17 cellular contexts compared by ENCODE assay signal in the genomic region with DNA sequence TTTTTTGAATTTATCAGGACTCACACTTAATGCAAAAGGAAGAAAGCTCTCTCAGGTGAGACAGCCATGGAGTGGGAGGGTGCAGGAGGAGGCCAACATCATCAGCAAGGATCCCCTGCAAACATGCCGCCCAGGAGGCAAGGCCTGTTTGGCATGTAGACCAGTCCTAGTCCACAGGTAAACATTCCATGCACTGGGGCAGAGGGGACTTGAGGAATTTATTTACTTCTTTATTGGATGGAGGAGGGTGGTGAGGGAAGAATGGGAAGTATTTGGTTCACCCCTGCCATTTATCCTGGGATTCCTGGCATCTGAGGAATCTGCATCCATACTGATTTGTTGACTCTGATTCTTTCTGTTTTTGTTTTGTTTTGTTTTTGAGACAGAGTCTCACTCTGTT. TPM values are rescaled to one million over a fixed set of nuclear protein-coding genes. Genes with fewer than 3 reads are reported as not detected.
"Had no signal": no experiment of that assay in that cellular context is flagged by ENCODE, and none has a peak within 500 bp of the region (broad histone marks: within the 10 kb centered on the region; RNA-seq: fewer than 3 reads in every experiment).

No MANE protein-coding gene starts in this region.

- H3K9me3 ChIP-seq: esophagus squamous epithelium, lower lobe of right lung, thyroid gland had no signal

- H3K27me3 ChIP-seq: esophagus squamous epithelium, thyroid gland had no signal

- DNase-seq: activated CD4-positive, alpha-beta T cell treated with anti-CD3 and anti-CD28 coated beads, Interleukin-2, amount 10 ng/mL, durations not matched to agents 7 days and 5 days; activated CD8-positive, alpha-beta T cell treated with anti-CD3 and anti-CD28 coated beads, Interleukin-2, amount 10 ng/mL, durations not matched to agents 7 days and 5 days; activated effector memory CD4-positive, alpha-beta T cell treated with Interleukin-2 at 50 U/mL for 16 hours; activated naive CD4-positive, alpha-beta T cell treated with anti-CD3 and anti-CD28 coated beads, Interleukin-2, amount 50 U/mL, for 16 hours; activated T-cell treated with anti-CD3 and anti-CD28 coated beads, Interleukin-2, amount 50 U/mL, for 4 hours; effector CD8-positive, alpha-beta T cell; esophagus squamous epithelium; lower lobe of right lung; stimulated activated naive CD4-positive, alpha-beta T cell; T1000; thyroid gland had no signal

- ATAC-seq: activated CD4-positive, CD25-positive, alpha-beta regulatory T cell treated with anti-CD3 and anti-CD28 coated beads, Interleukin-2, amount 50 U/mL, for 24 hours; activated CD8-positive, alpha-beta T cell treated with anti-CD3 and anti-CD28 coated beads, Interleukin-2, amount 10 ng/mL, durations not matched to agents 7 days and 5 days; activated T-cell treated with anti-CD3 and anti-CD28 coated beads, Interleukin-2, amount 50 U/mL, for 4 hours; left colon; lower lobe of right lung; natural killer cell treated with Interleukin-12 subunit alpha and Interleukin-12 subunit beta and Interleukin-15 and Interleukin-18, amount 100 ng/mL, for 72 hours had no signal

- H2AFZ ChIP-seq: parathyroid adenoma had no signal

- H3K4me3 Mint-ChIP-seq: activated CD4-positive, alpha-beta T cell treated with anti-CD3 and anti-CD28 coated beads, Interleukin-2, amount 10 ng/mL, durations not matched to agents 7 days and 5 days; activated CD8-positive, alpha-beta T cell treated with anti-CD3 and anti-CD28 coated beads, Interleukin-2, amount 10 ng/mL, durations not matched to agents 7 days and 5 days; activated T-cell treated with anti-CD3 and anti-CD28 coated beads, Interleukin-2, amount 50 U/mL, for 4 hours; dendritic cell treated with granulocyte-macrophage colony-stimulating factor and Interleukin-4, amounts not matched to agents 40 ng/mL and 50 ng/mL, for 4 days; natural killer cell treated with Interleukin-12 subunit alpha and Interleukin-12 subunit beta and Interleukin-15 and Interleukin-18, amount 100 ng/mL, for 72 hours had no signal

- H3K27ac Mint-ChIP-seq: activated CD4-positive, alpha-beta T cell treated with anti-CD3 and anti-CD28 coated beads, Interleukin-2, amount 10 ng/mL, durations not matched to agents 7 days and 5 days; activated CD8-positive, alpha-beta T cell treated with anti-CD3 and anti-CD28 coated beads, Interleukin-2, amount 10 ng/mL, durations not matched to agents 7 days and 5 days; dendritic cell treated with granulocyte-macrophage colony-stimulating factor and Interleukin-4, amounts not matched to agents 40 ng/mL and 50 ng/mL, for 4 days; natural killer cell treated with Interleukin-12 subunit alpha and Interleukin-12 subunit beta and Interleukin-15 and Interleukin-18, amount 100 ng/mL, for 72 hours had no signal

- H3K4me3 ChIP-seq: esophagus squamous epithelium, lower lobe of right lung, thyroid gland had no signal

- H3K36me3 ChIP-seq: esophagus squamous epithelium, lower lobe of right lung, thyroid gland had no signal

- H3K4me1 ChIP-seq: lower lobe of right lung, parathyroid adenoma, thyroid gland had no signal

- H3K4me1 Mint-ChIP-seq: activated CD4-positive, alpha-beta T cell treated with anti-CD3 and anti-CD28 coated beads, Interleukin-2, amount 10 ng/mL, durations not matched to agents 7 days and 5 days had no signal

- H3K79me2 ChIP-seq: parathyroid adenoma had no signal

- H3K27me3 Mint-ChIP-seq: activated CD4-positive, alpha-beta T cell treated with anti-CD3 and anti-CD28 coated beads, Interleukin-2, amount 10 ng/mL, durations not matched to agents 7 days and 5 days; natural killer cell treated with Interleukin-12 subunit alpha and Interleukin-12 subunit beta and Interleukin-15 and Interleukin-18, amount 100 ng/mL, for 72 hours had no signal

- H3K9me3 Mint-ChIP-seq: activated CD4-positive, alpha-beta T cell treated with anti-CD3 and anti-CD28 coated beads, Interleukin-2, amount 10 ng/mL, durations not matched to agents 7 days and 5 days; activated T-cell treated with anti-CD3 and anti-CD28 coated beads, Interleukin-2, amount 50 U/mL, for 4 hours; dendritic cell treated with granulocyte-macrophage colony-stimulating factor and Interleukin-4, amounts not matched to agents 40 ng/mL and 50 ng/mL, for 4 days; natural killer cell treated with Interleukin-12 subunit alpha and Interleukin-12 subunit beta and Interleukin-15 and Interleukin-18, amount 100 ng/mL, for 72 hours had no signal

- H3K9ac ChIP-seq: parathyroid adenoma had no signal

- H3K36me3 Mint-ChIP-seq: natural killer cell treated with Interleukin-12 subunit alpha and Interleukin-12 subunit beta and Interleukin-15 and Interleukin-18, amount 100 ng/mL, for 72 hours had no signal

- H3K27ac ChIP-seq: lower lobe of right lung, parathyroid adenoma had no signal

RNA-seq across cellular contexts. Expression of a gene that starts 50.4 kb away (rescaled TPM):
- total RNA-seq: activated CD8-positive, alpha-beta T cell treated with anti-CD3 and anti-CD28 coated beads, Interleukin-2, amount 10 ng/mL, durations not matched to agents 7 days and 5 days; natural killer cell treated with Interleukin-12 subunit alpha and Interleukin-12 subunit beta and Interleukin-15 and Interleukin-18, amount 100 ng/mL, for 72 hours; T-helper 1 cell treated with Interleukin-12 subunit alpha and Interleukin-12 subunit beta and Interleukin-4 antibody, amounts not matched to agents 30 ng/mL and 1 ng/mL, for 36 hours had no signal
